Comparison of ENCODE assay signal across 27 cellular contexts in the genomic region with DNA sequence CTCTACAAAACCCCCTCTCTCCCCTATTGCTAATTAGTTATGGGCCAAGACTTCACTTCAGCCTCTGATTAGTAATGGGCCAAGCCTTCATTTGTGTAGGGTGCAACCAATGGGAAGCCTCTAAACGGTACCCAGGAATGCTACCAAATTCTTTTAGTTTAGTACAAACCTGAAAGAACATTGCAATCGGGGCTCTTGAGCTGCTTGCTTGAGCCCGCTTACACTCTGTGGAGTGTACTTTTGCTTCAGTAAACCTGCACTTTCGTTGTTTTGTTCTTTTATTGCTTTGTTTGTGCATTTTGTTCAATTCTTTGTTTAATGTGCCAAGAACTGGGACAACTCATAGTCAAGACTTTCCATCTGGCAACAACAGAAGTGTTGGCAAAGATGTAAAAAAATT. TPM values are rescaled to one million over a fixed set of nuclear protein-coding genes. Genes with fewer than 3 reads are reported as not detected.
"Had no signal": no experiment of that assay in that cellular context is flagged by ENCODE, and none has a peak within 500 bp of the region (broad histone marks: within the 10 kb centered on the region; RNA-seq: fewer than 3 reads in every experiment).

No MANE protein-coding gene starts in this region.

- H3K4me1 ChIP-seq: stomach, suprapubic skin, testis, tibial artery, tibial nerve, transverse colon, upper lobe of left lung, upper lobe of right lung, uterus, vagina had no signal

- ATAC-seq: stimulated activated effector memory CD8-positive, alpha-beta T cell treated with anti-CD3 and anti-CD28 coated beads, Interleukin-12 subunit alpha, Interleukin-12 subunit beta, amount 100 ng/mL, for 72 hours; stimulated activated memory B cell treated with anti-CD40 and anti-IgM and Interleukin-4, amounts not matched to agents 10 μg/mL and 1 μg/mL and 100 μg/mL, for 72 hours; stimulated activated naive B cell treated with anti-CD40 and anti-IgM and Interleukin-4, amounts not matched to agents 10 μg/mL and 1 μg/mL and 100 μg/mL, for 72 hours; stimulated activated naive CD8-positive, alpha-beta T cell treated with anti-CD3 and anti-CD28 coated beads, Interleukin-15, amount 100 ng/mL, for 72 hours; stimulated activated naive CD8-positive, alpha-beta T cell treated with anti-CD3 and anti-CD28 coated beads, Interleukin-15, Interleukin-2, amounts not matched to agents 100 U/mL and 50 U/mL, for 24 hours; upper lobe of right lung had no signal

- H3K4me3 ChIP-seq: stomach, suprapubic skin, testis, thoracic aorta, thyroid gland, tibial artery, tibial nerve, transverse colon, upper lobe of left lung, upper lobe of right lung, uterus, vagina had no signal

- FAIRE-seq: urothelium cell line had no signal

- DNase-seq: stimulated activated CD4-positive, alpha-beta T cell treated with anti-CD3 and anti-CD28 coated beads, Interleukin-2, amount 100 ng/mL, for 48 hours; stimulated activated CD4-positive, alpha-beta T cell treated with anti-CD3 and anti-CD28 coated beads, Interleukin-4, amount 100 ng/mL, for 1 hour; stimulated activated CD4-positive, alpha-beta T cell treated with anti-CD3 and anti-CD28 coated beads, Interleukin-4, amount 100 ng/mL, for 24 hours; stimulated activated CD4-positive, alpha-beta T cell treated with anti-CD3 and anti-CD28 coated beads, Interleukin-4, amount 100 ng/mL, for 4 hours; stimulated activated CD8-positive, alpha-beta memory T cell treated with anti-CD3 and anti-CD28 coated beads, Interleukin-4, amount 100 ng/mL, for 48 hours; stimulated activated naive B cell treated with anti-CD40 and anti-IgM and Interleukin-4, amounts not matched to agents 10 μg/mL and 1 μg/mL and 100 μg/mL, for 72 hours; stimulated activated naive CD4-positive, alpha-beta T cell; stimulated activated naive CD4-positive, alpha-beta T cell treated with Interleukin-2 at 50 U/mL for 16 hours; stimulated activated naive CD8-positive, alpha-beta T cell treated with anti-CD3 and anti-CD28 coated beads, Interleukin-15, amount 100 ng/mL, for 72 hours; stimulated activated naive CD8-positive, alpha-beta T cell treated with anti-CD3 and anti-CD28 coated beads, Interleukin-15, Interleukin-2, amounts not matched to agents 100 U/mL and 50 U/mL, for 24 hours; stomach; substantia nigra; testis; thyroid gland; tibial artery; transverse colon; trophoblast cell; upper lobe of left lung; upper lobe of right lung; uterus had no signal

- H3K27me3 ChIP-seq: stomach, suprapubic skin, testis, thyroid gland, tibial artery, tibial nerve, transverse colon, upper lobe of left lung, upper lobe of right lung, uterus, vagina had no signal

- H3K9me3 ChIP-seq: testis, thyroid gland, upper lobe of right lung had no signal

- H3K36me3 ChIP-seq: thoracic aorta, transverse colon, upper lobe of right lung, uterus had no signal

- H3K27ac ChIP-seq: stomach, suprapubic skin, testis, thoracic aorta, thyroid gland, tibial artery, tibial nerve, transverse colon, upper lobe of left lung, upper lobe of right lung, uterus, vagina had no signal

RNA-seq across cellular contexts. Expression of gene DNAAF4, which starts 26.2 kb away (rescaled TPM):
- total RNA-seq: vagina had no signal
